Comparison of ENCODE assay signal across 23 cellular contexts in the genomic region with DNA sequence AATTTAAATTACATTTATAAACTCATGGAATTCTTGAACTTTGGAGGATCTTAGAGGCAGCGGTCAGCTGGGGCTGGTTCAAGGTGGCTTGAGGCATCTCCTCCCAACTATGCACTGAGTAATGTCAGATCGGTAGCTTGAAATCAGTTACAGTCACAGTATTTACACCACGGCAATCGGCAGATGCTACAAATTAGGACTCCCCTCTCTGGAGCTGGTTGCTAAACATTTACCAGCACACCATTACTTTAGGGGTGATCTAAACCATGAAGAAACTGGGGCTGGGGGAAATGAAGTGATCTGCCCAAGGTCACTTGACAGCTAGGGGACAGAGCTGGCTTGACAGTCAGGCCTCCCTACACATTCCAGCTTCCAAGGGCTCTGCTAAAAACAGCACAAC.
"Had no signal": no experiment of that assay in that cellular context is flagged by ENCODE, and none has a peak within 500 bp of the region (broad histone marks: within the 10 kb centered on the region; RNA-seq: fewer than 3 reads in every experiment).

No MANE protein-coding gene starts in this region.

- H3K36me3 ChIP-seq: esophagus squamous epithelium, gastrocnemius medialis, heart right ventricle, left lung, lower lobe of right lung had no signal

- H3K27me3 Mint-ChIP-seq: dendritic cell treated with granulocyte-macrophage colony-stimulating factor and Interleukin-4, amounts not matched to agents 40 ng/mL and 50 ng/mL, for 4 days had no signal

- H3K27me3 ChIP-seq: gastrocnemius medialis, heart right ventricle, left lung had no signal

- H3K4me1 ChIP-seq: esophagus squamous epithelium, gastrocnemius medialis, heart right ventricle, left lung, lower lobe of right lung had no signal

- H3K4me3 ChIP-seq: esophagus squamous epithelium, gastrocnemius medialis, heart right ventricle, left lung, lower lobe of right lung had no signal

- H3K27ac Mint-ChIP-seq: dendritic cell treated with granulocyte-macrophage colony-stimulating factor and Interleukin-4, amounts not matched to agents 40 ng/mL and 50 ng/mL, for 4 days; effector memory CD8-positive, alpha-beta T cell; endodermal cell; naive thymus-derived CD4-positive, alpha-beta T cell had no signal

- H3K9me3 ChIP-seq: esophagus squamous epithelium, gastrocnemius medialis, left lung, lower lobe of right lung had no signal

- ATAC-seq: effector memory CD8-positive, alpha-beta T cell; esophagus mucosa; gastrocnemius medialis; heart right ventricle; left cardiac atrium; left lung; left ventricle myocardium superior; lower lobe of right lung; naive thymus-derived CD4-positive, alpha-beta T cell had no signal

- H3K4me1 Mint-ChIP-seq: naive thymus-derived CD4-positive, alpha-beta T cell had no signal

- H3K36me3 Mint-ChIP-seq: naive thymus-derived CD4-positive, alpha-beta T cell had no signal

- H3K9me3 Mint-ChIP-seq: dendritic cell treated with granulocyte-macrophage colony-stimulating factor and Interleukin-4, amounts not matched to agents 40 ng/mL and 50 ng/mL, for 4 days; effector memory CD8-positive, alpha-beta T cell had no signal

- H3K4me3 Mint-ChIP-seq: dendritic cell treated with granulocyte-macrophage colony-stimulating factor and Interleukin-4, amounts not matched to agents 40 ng/mL and 50 ng/mL, for 4 days; effector memory CD8-positive, alpha-beta T cell; endodermal cell; naive thymus-derived CD4-positive, alpha-beta T cell had no signal

- H3K27ac ChIP-seq: epithelial cell of prostate, esophagus squamous epithelium, gastrocnemius medialis, heart right ventricle, left lung, lower lobe of right lung had no signal

- DNase-seq: cortex of kidney; effector CD8-positive, alpha-beta T cell; effector memory CD8-positive, alpha-beta T cell; endodermal cell; erythroblast; esophagus squamous epithelium; foreskin fibroblast; foreskin melanocyte; gastrocnemius medialis; glutamatergic neuron; head of caudate nucleus; heart right ventricle; hippocampal formation; left cardiac atrium; left lung; left ventricle myocardium superior; lower lobe of right lung; mesenchymal stem cell; midbrain; naive thymus-derived CD4-positive, alpha-beta T cell had no signal
